In the genomic region with DNA sequence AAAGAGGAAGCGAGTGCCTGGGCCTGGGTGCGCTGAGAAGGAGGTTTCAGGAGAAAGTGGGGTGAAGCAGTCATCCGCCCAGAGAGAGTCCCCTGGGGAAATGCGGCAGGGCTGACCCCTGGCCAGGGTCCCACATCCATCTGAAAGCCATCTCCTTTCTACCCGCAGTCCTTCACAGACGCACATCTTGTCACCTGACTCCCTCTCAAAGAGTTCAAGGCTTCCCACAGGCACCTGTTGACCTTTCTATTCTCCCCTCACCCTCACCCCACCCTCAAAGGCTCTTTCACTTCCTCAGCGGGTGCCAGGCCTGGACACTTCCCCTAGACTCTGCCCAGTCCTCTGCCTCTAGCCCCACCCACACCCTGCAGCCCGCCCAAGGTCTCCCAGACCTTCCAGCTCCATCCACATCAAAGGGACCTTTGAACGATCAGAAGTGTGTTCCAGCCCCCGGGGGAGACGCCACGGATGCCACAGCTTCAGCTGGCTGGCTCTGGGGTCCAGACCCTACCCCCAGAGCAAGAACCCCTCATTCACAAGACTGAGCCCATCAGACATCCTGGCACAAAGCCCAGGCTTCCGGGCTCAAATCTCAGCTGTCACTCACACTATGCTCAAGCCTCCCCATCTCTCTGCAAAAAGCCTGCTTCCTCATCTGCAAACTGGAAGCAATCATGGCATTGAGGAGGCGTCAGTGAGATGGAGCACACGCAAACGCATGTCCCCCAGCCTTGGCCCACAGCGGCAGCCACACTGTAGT, we compare ENCODE assay signal across 9 cellular contexts. TPM values are rescaled to one million over a fixed set of nuclear protein-coding genes. Genes with fewer than 3 reads are reported as not detected.
DNase-seq lines count a peak whose midpoint lies in the region; ATAC-seq and TF ChIP-seq lines count a peak whose summit lies in the region.
"Had no signal": no experiment of that assay in that cellular context is flagged by ENCODE, and none has a peak within 500 bp of the region (broad histone marks: within the 10 kb centered on the region; RNA-seq: fewer than 3 reads in every experiment).

No MANE protein-coding gene starts in this region.

- H3K27ac Mint-ChIP-seq in CD4-positive, alpha-beta T cell, result peak overlapping the region; percentile 76
- H3K27ac Mint-ChIP-seq in T-cell, result peak overlapping the region; percentile 90 to 92
- peak overlapping the region; percentile 93 to 97 for H3K27ac Mint-ChIP-seq in effector memory CD8-positive, alpha-beta T cell

- H3K36me3 Mint-ChIP-seq in CD4-positive, alpha-beta T cell (ENCODE audit: low read depth), result peaks cover 5% of the 10 kb centered on the region
- H3K36me3 Mint-ChIP-seq in T-cell, result peaks cover 6% of the 10 kb centered on the region
- peaks cover 11% of the 10 kb centered on the region for H3K36me3 Mint-ChIP-seq in effector memory CD8-positive, alpha-beta T cell (ENCODE audit: insufficient read depth)

- POLR2A ChIA-PET in CD4-positive, alpha-beta T cell (lab: Charles Lee), result interaction anchor here (0.9 to 2.3 kb wide), 2 partner anchors 8 to 27 kb away, joined by 4 to 17 read pairs; a partner anchor contains a TSS
- POLR2A ChIA-PET in T-cell (lab: Charles Lee), result interaction anchor here in 1 of 2 donors (0.6 kb wide), 1 partner anchor 104 kb away, joined by 3 read pairs; no protein-coding TSS in a partner anchor

- H3K4me3 ChIP-seq in parathyroid adenoma (ENCODE audit: low read depth, low read length), result peak overlapping the region; percentile 88

- TF ChIP-seq CTCF in CD4-positive, alpha-beta T cell (IDR thresholded peaks at IDR 0.05), result no peak
- no peak for TF ChIP-seq CTCF in parathyroid adenoma (IDR thresholded peaks at IDR 0.05)

- CTCF ChIA-PET in CD4-positive, alpha-beta T cell (lab: Charles Lee), result no interaction called here
- CTCF ChIA-PET in T-cell (lab: Charles Lee), result interaction anchor here (0.6 to 1.0 kb wide), 2 partner anchors 27 to 206 kb away, joined by 3 read pairs; a partner anchor contains a TSS

- H3K27me3 Mint-ChIP-seq in CD4-positive, alpha-beta T cell, result no peaks in the 10 kb centered on the region
- H3K27me3 Mint-ChIP-seq in T-cell, result no peaks in the 10 kb centered on the region
- H3K27me3 Mint-ChIP-seq in effector memory CD8-positive, alpha-beta T cell, result no peaks in the 10 kb centered on the region

- peak; percentile 49 for ATAC-seq in CD4-positive, alpha-beta T cell (ENCODE audit: poor library complexity)
- ATAC-seq in HG03139 (IDR thresholded peaks at IDR 0.05; ENCODE audit: unreplicated experiment) (peak; percentile 56), T-cell (replicated peaks in 1 of 4) (peak; percentile 39 to 70 (median 53))
- ATAC-seq in effector memory CD8-positive, alpha-beta T cell (replicated peaks), result peak; percentile 50

- H3K4me3 Mint-ChIP-seq in CD4-positive, alpha-beta T cell, result peak overlapping the region; percentile 86
- H3K4me3 Mint-ChIP-seq in T-cell, result peak overlapping the region; percentile 70 to 83 (median 71)
- peak overlapping the region; percentile 82 for H3K4me3 Mint-ChIP-seq in effector memory CD8-positive, alpha-beta T cell

- peaks cover 12% of the 10 kb centered on the region for H3K79me2 ChIP-seq in parathyroid adenoma

- peak overlapping the region; percentile 13 for H3K27ac ChIP-seq in CD4-positive, alpha-beta T cell (ENCODE audit: low read depth, low read length)
- no peak overlapping the region for H3K27ac ChIP-seq in parathyroid adenoma

- peaks cover 17% of the 10 kb centered on the region for H3K4me1 ChIP-seq in parathyroid adenoma

- no peak overlapping the region for H3K9ac ChIP-seq in parathyroid adenoma

- no peaks in the 10 kb centered on the region for H3K9me3 ChIP-seq in CD4-positive, alpha-beta T cell (ENCODE audit: control insufficient read depth, low read length)
- no peaks in the 10 kb centered on the region for H3K9me3 ChIP-seq in parathyroid adenoma (ENCODE audit: control insufficient read depth, low read length)

- H2AFZ ChIP-seq in parathyroid adenoma, result no peak overlapping the region

- DNase-seq in CD4-positive, alpha-beta T cell, result peak in 8 of 10 experiments; percentile 25 to 53 (median 42)
- DNase-seq in GM19240 (ENCODE audit: insufficient read length, low spot score), result peak; percentile 79
- DNase-seq in T-cell, result peak in 31 of 34 experiments; percentile 17 to 62 (median 39)
- peak in 2 of 3 experiments; percentile 21 to 36 for DNase-seq in effector memory CD8-positive, alpha-beta T cell
- DNase-seq in cerebellar nuclear complex (lab: John Stamatoyannopoulos, UW), result no peak
- no peak for DNase-seq in NCI-H2029 treated with DMSO at 0.1 percent for 48 hours (lab: John Stamatoyannopoulos, UW)

- H3K9me3 Mint-ChIP-seq in CD4-positive, alpha-beta T cell, result no peaks in the 10 kb centered on the region
- no peaks in the 10 kb centered on the region for H3K9me3 Mint-ChIP-seq in T-cell
- H3K9me3 Mint-ChIP-seq in effector memory CD8-positive, alpha-beta T cell, result no peaks in the 10 kb centered on the region

- no peaks in the 10 kb centered on the region for H3K36me3 ChIP-seq in parathyroid adenoma (ENCODE audit: control insufficient read depth, insufficient read depth, low read length)

- peak overlapping the region; percentile 99 for H3K4me2 ChIP-seq in parathyroid adenoma (ENCODE audit: low read length)

- intact Hi-C loops in CD4-positive, alpha-beta T cell (cut with DNase I, micrococcal nuclease), result no loop called here

- no peaks in the 10 kb centered on the region for H3K27me3 ChIP-seq in CD4-positive, alpha-beta T cell (ENCODE audit: control insufficient read depth, insufficient read depth, low read length)
- H3K27me3 ChIP-seq in parathyroid adenoma (ENCODE audit: control insufficient read depth, insufficient read depth, low read length), result no peaks in the 10 kb centered on the region

- H3K4me1 Mint-ChIP-seq in CD4-positive, alpha-beta T cell (ENCODE audit: low read depth), result peaks cover 37% of the 10 kb centered on the region
- H3K4me1 Mint-ChIP-seq in T-cell, result peaks cover 42 to 43% (median 43%) of the 10 kb centered on the region in 3 donors
- H3K4me1 Mint-ChIP-seq in effector memory CD8-positive, alpha-beta T cell (ENCODE audit: low read depth in 2 of 2), result peaks cover 33 to 35% of the 10 kb centered on the region in 2 donors

RNA-seq across cellular contexts. Expression of a gene that starts 2.1 kb away (rescaled TPM):
- total RNA-seq in CD4-positive, alpha-beta T cell, result 10 to 100 TPM; 14.7 to 17.7 TPM
- 10 to 100 TPM; 16.8 to 37.1 (median 26.1) TPM for total RNA-seq in T-cell

RNA-seq across cellular contexts. Expression of a gene that starts 14.3 kb away (rescaled TPM):
- total RNA-seq in CD4-positive, alpha-beta T cell, result under 1 TPM; 0.11 to 0.17 TPM
- total RNA-seq in T-cell, result 1 to 10 TPM in 1 of 5 donors, under 1 TPM in 1, not detected in 3; 0.56 to 5.0 TPM
- total RNA-seq: LHCN-M2 had no signal

RNA-seq across cellular contexts. Expression of a gene that starts 23.9 kb away (rescaled TPM):
- total RNA-seq in CD4-positive, alpha-beta T cell, result 10 to 100 TPM; 95.7 to 97.0 TPM
- total RNA-seq in T-cell, result 10 to 100 TPM; 72.6 to 95.4 (median 90.4) TPM

RNA-seq across cellular contexts. Expression of a gene that starts 27.2 kb away (rescaled TPM):
- total RNA-seq in CD4-positive, alpha-beta T cell, result 10 to 100 TPM; 51.1 to 53.1 TPM
- total RNA-seq in T-cell, result 100 to 1,000 TPM in 1 of 5 donors, 10 to 100 TPM in 4; 50.6 to 105 (median 62.4) TPM

RNA-seq across cellular contexts. Expression of a gene that starts 37.6 kb away (rescaled TPM):
- total RNA-seq in CD4-positive, alpha-beta T cell, result 10 to 100 TPM; 55.8 to 59.1 TPM
- total RNA-seq in T-cell, result 10 to 100 TPM; 41.4 to 49.0 (median 43.6) TPM

Comparison
In these comparisons a context has a peak if more than half of its experiments do, and no peak if none do; other contexts are left out.
1. DNase-seq: peak in CD4-positive, alpha-beta T cell (8 of 10), GM19240 (single experiment), T-cell (31 of 34) and effector memory CD8-positive, alpha-beta T cell (2 of 3); none in cerebellar nuclear complex (0 of 2) and NCI-H2029 treated with DMSO at 0.1 percent for 48 hours (single experiment).
2. Peak in every context shown above with its lines, with median percentiles within 50 percentile points of each other: ATAC-seq, H3K27ac Mint-ChIP-seq and H3K4me3 Mint-ChIP-seq.